8 cellular contexts compared by ENCODE assay signal in genomic region chr6:149271348-149272340, GRCh38. TPM values are rescaled to one million over a fixed set of nuclear protein-coding genes. Genes with fewer than 3 reads are reported as not detected.
DNase-seq lines count a peak whose midpoint lies in the region; ATAC-seq and TF ChIP-seq lines count a peak whose summit lies in the region.

No MANE protein-coding gene starts in this region.

- H3K9me3 Mint-ChIP-seq in CD4-positive, alpha-beta memory T cell = peaks cover 0 to 3% (median 0%) of the 10 kb centered on the region in 8 donors

- H3K36me3 ChIP-seq in CD4-positive, alpha-beta memory T cell (ENCODE audit: insufficient read depth, low read length) = no peaks in the 10 kb centered on the region

- peaks cover 0 to 1% of the 10 kb centered on the region in 2 donors for H3K36me3 Mint-ChIP-seq in CD4-positive, alpha-beta memory T cell

- TF ChIP-seq CTCF in NB4 (IDR thresholded peaks at IDR 0.05; ENCODE audit: low read depth, low read length) (no peak), foreskin keratinocyte (conservative IDR thresholded peaks at IDR 0.05) (no peak)

- CTCF ChIA-PET in CD4-positive, alpha-beta memory T cell (lab: Charles Lee; ENCODE audit: partially characterized antibody) = interaction anchor here (1.1 to 1.2 kb wide), 4 partner anchors 9 to 161 kb away, joined by 3 to 5 read pairs (median 4); no protein-coding TSS in a partner anchor

- ATAC-seq in GM21526 (IDR thresholded peaks at IDR 0.05; ENCODE audit: low FRiP score, unreplicated experiment) (peak; percentile 74), foreskin keratinocyte (no peak)

- no peaks in the 10 kb centered on the region for H3K9me3 ChIP-seq in CD4-positive, alpha-beta memory T cell (ENCODE audit: control insufficient read depth in 1 of 2, low read length in 2 of 2)

- intact Hi-C loops in CD4-positive, alpha-beta memory T cell (cut with micrococcal nuclease) = no loop called here

- H3K27me3 Mint-ChIP-seq in CD4-positive, alpha-beta memory T cell = no peaks in the 10 kb centered on the region

- H3K4me3 ChIP-seq in CD4-positive, alpha-beta memory T cell (ENCODE audit: low read length in 2 of 2) = peak overlapping the region in 1 of 2 donors; percentile 3
- H3K4me3 ChIP-seq in NB4 (ENCODE audit: low read depth, low read length) = peak overlapping the region; percentile 23

- no peak overlapping the region for H3K27ac ChIP-seq in CD4-positive, alpha-beta memory T cell (ENCODE audit: low read depth, low read length)
- no peak overlapping the region for H3K27ac ChIP-seq in foreskin keratinocyte

- H3K4me1 Mint-ChIP-seq in CD4-positive, alpha-beta memory T cell = peaks cover 23 to 41% (median 32%) of the 10 kb centered on the region in 4 donors

- H3K27ac Mint-ChIP-seq in CD4-positive, alpha-beta memory T cell = peak overlapping the region; percentile 68 to 93 (median 87)

- no peak for TF ChIP-seq POLR2A in NB4 (IDR thresholded peaks at IDR 0.05; ENCODE audit: extremely low read depth, insufficient read length)

- peak; percentile 13 to 50 (median 21) for DNase-seq in CD4-positive, alpha-beta memory T cell
- DNase-seq in NB4 (ENCODE audit: low read depth) (peak; percentile 97), NCI-H345 treated with DMSO at 0.1 percent for 48 hours (lab: John Stamatoyannopoulos, UW; ENCODE audit: unreplicated experiment) (no peak), SW480 (ENCODE audit: low spot score) (no peak), foreskin keratinocyte (no peak)
- peak; percentile 70 for DNase-seq in activated naive CD4-positive, alpha-beta T cell treated with Interleukin-2 at 50 U/mL for 16 hours
- DNase-seq in stimulated activated CD4-positive, alpha-beta T cell treated with anti-CD3 and anti-CD28 coated beads, Interleukin-15, amount 100 ng/mL, for 48 hours (ENCODE audit: low read depth in 2 of 2) = peak; percentile 40 to 71

- POLR2A ChIA-PET in CD4-positive, alpha-beta memory T cell (lab: Charles Lee; ENCODE audit: partially characterized antibody) = interaction anchor here (0.7 to 1.7 kb wide), 7 partner anchors 9 to 45 kb away, joined by 3 to 10 read pairs (median 4); partner anchors contain the start of gene TAB2

- no peaks in the 10 kb centered on the region for H3K27me3 ChIP-seq in CD4-positive, alpha-beta memory T cell (ENCODE audit: insufficient read depth, low read length)
- peaks cover 7% of the 10 kb centered on the region for H3K27me3 ChIP-seq in foreskin keratinocyte

- peak overlapping the region in 7 of 8 donors; percentile 57 to 79 (median 76) for H3K4me3 Mint-ChIP-seq in CD4-positive, alpha-beta memory T cell

- H3K4me1 ChIP-seq in CD4-positive, alpha-beta memory T cell (ENCODE audit: insufficient read depth, low read length) = peaks cover 24% of the 10 kb centered on the region
- H3K4me1 ChIP-seq in foreskin keratinocyte = no peaks in the 10 kb centered on the region

RNA-seq across cellular contexts. Expression of gene TAB2, which starts 45.9 kb away (rescaled TPM):
- 100 to 1,000 TPM; 108 to 116 TPM for total RNA-seq in CD4-positive, alpha-beta memory T cell
- polyA plus RNA-seq in CD4-positive, alpha-beta memory T cell = 10 to 100 TPM; 27.0 to 28.9 TPM
- 39.2 and 40.1 TPM in 2 replicates for total RNA-seq in foreskin keratinocyte
- 12.7 and 16.0 TPM in 2 replicates for polyA plus RNA-seq in foreskin keratinocyte

Comparison
In these comparisons a context has a peak if more than half of its experiments do, and no peak if none do; other contexts are left out.
1. DNase-seq: peak in CD4-positive, alpha-beta memory T cell (5 of 5), NB4 (single experiment), activated naive CD4-positive, alpha-beta T cell treated with Interleukin-2 at 50 U/mL for 16 hours (single experiment) and stimulated activated CD4-positive, alpha-beta T cell treated with anti-CD3 and anti-CD28 coated beads, Interleukin-15, amount 100 ng/mL, for 48 hours (2 of 2); none in NCI-H345 treated with DMSO at 0.1 percent for 48 hours (single experiment), SW480 (single experiment) and foreskin keratinocyte (0 of 2).